Comparison of ENCODE assay signal across 22 cellular contexts in the genomic region with DNA sequence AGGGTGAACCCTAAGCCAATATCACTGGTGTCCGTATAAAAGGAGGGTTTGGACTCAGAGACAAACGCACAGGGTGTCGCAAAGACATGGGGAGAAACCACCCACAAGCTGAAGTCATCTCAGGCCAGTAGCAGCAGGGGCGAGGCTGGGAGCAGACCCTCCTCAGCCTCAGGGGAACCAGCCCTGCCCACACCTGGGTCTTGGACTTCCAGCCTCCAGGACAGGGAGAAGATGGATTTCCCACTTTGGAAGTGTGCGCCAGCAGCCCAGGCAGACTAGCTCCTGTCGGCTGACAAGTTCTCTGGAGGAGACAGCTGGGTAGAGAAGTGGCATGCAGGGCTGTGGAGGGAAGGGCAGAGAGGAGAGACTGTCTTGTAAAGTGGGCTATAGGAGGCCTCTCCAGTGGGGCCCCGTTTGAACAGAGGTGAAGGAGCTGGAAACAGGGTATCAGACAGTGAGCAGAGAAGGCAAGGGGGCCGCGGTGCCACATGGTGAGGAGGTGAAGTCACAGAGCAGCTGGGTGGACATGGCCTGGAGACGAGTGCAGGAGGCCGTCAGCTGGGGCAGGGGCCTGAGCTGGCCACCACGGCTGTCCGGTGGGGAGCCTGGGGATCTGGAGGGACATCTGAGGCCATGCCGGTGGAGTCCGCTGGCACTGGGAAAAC.
"Had no signal": no experiment of that assay in that cellular context is flagged by ENCODE, and none has a peak within 500 bp of the region (broad histone marks: within the 10 kb centered on the region; RNA-seq: fewer than 3 reads in every experiment).

No MANE protein-coding gene starts in this region.

- H3K27me3 ChIP-seq: neutrophil, right lobe of liver, suprapubic skin, tibial nerve had no signal

- H3K36me3 ChIP-seq: heart left ventricle, neutrophil, right lobe of liver, suprapubic skin, tibial nerve had no signal

- DNase-seq: activated B cell treated with CpG ODN at 0.5 μM for 24 hours; activated CD4-positive, alpha-beta T cell treated with anti-CD3 and anti-CD28 coated beads for 4 hours; activated CD4-positive, alpha-beta T cell treated with anti-CD3 and anti-CD28 coated beads, Interleukin-2, amount 50 U/mL, for 48 hours; activated effector memory CD4-positive, alpha-beta T cell treated with anti-CD3 and anti-CD28 coated beads, Interleukin-2, amount 50 U/mL, for 16 hours; activated naive CD4-positive, alpha-beta T cell treated with anti-CD3 and anti-CD28 coated beads, Interleukin-2, amount 10 ng/mL, durations not matched to agents 7 days and 5 days; amygdala; cerebellar nuclear complex; heart left ventricle; left colon; naive thymus-derived CD4-positive, alpha-beta T cell; stimulated activated CD4-positive, alpha-beta T cell treated with anti-CD3 and anti-CD28 coated beads, Interleukin-1b, Interleukin-23, amount 100 ng/mL, for 48 hours; stimulated activated naive CD8-positive, alpha-beta T cell treated with anti-CD3 and anti-CD28 coated beads, Interleukin-15, amount 100 ng/mL, for 72 hours; T1000 had no signal

- H2AFZ ChIP-seq: parathyroid adenoma had no signal

- H3K27me3 Mint-ChIP-seq: activated naive CD4-positive, alpha-beta T cell treated with anti-CD3 and anti-CD28 coated beads, Interleukin-2, amount 10 ng/mL, durations not matched to agents 7 days and 5 days; stimulated activated naive CD8-positive, alpha-beta T cell treated with anti-CD3 and anti-CD28 coated beads, Interleukin-15, amount 100 ng/mL, for 72 hours had no signal

- H3K79me2 ChIP-seq: parathyroid adenoma had no signal

- H3K4me1 Mint-ChIP-seq: activated B cell treated with CpG ODN at 0.5 μM for 24 hours; activated naive CD4-positive, alpha-beta T cell treated with anti-CD3 and anti-CD28 coated beads, Interleukin-2, amount 10 ng/mL, durations not matched to agents 7 days and 5 days; stimulated activated naive CD8-positive, alpha-beta T cell treated with anti-CD3 and anti-CD28 coated beads, Interleukin-15, amount 100 ng/mL, for 72 hours had no signal

- H3K4me3 Mint-ChIP-seq: activated B cell treated with CpG ODN at 0.5 μM for 24 hours; activated naive CD4-positive, alpha-beta T cell treated with anti-CD3 and anti-CD28 coated beads, Interleukin-2, amount 10 ng/mL, durations not matched to agents 7 days and 5 days; naive thymus-derived CD4-positive, alpha-beta T cell; stimulated activated naive CD8-positive, alpha-beta T cell treated with anti-CD3 and anti-CD28 coated beads, Interleukin-15, amount 100 ng/mL, for 72 hours; T-helper 1 cell treated with Interleukin-12 subunit alpha and Interleukin-12 subunit beta and Interleukin-4 antibody, amounts not matched to agents 30 μg/mL and 1 μg/mL, for 36 hours had no signal

- H3K27ac ChIP-seq: coronary artery, heart left ventricle, neutrophil, parathyroid adenoma, right lobe of liver, skin epidermis, suprapubic skin, tibial nerve had no signal

- H3K4me3 ChIP-seq: coronary artery, heart left ventricle, lung, right lobe of liver, skin epidermis, suprapubic skin, tibial nerve had no signal

- ATAC-seq: heart left ventricle; left colon; naive thymus-derived CD4-positive, alpha-beta T cell had no signal

- H3K27ac Mint-ChIP-seq: activated B cell treated with CpG ODN at 0.5 μM for 24 hours; activated naive CD4-positive, alpha-beta T cell treated with anti-CD3 and anti-CD28 coated beads, Interleukin-2, amount 10 ng/mL, durations not matched to agents 7 days and 5 days; naive thymus-derived CD4-positive, alpha-beta T cell; T-helper 1 cell treated with Interleukin-12 subunit alpha and Interleukin-12 subunit beta and Interleukin-4 antibody, amounts not matched to agents 30 μg/mL and 1 μg/mL, for 36 hours had no signal

- H3K4me1 ChIP-seq: heart left ventricle, parathyroid adenoma, right lobe of liver, suprapubic skin, tibial nerve had no signal

- H3K9me3 ChIP-seq: right lobe of liver had no signal
